ENCODE assay signal across 16 cellular contexts in the genomic region with DNA sequence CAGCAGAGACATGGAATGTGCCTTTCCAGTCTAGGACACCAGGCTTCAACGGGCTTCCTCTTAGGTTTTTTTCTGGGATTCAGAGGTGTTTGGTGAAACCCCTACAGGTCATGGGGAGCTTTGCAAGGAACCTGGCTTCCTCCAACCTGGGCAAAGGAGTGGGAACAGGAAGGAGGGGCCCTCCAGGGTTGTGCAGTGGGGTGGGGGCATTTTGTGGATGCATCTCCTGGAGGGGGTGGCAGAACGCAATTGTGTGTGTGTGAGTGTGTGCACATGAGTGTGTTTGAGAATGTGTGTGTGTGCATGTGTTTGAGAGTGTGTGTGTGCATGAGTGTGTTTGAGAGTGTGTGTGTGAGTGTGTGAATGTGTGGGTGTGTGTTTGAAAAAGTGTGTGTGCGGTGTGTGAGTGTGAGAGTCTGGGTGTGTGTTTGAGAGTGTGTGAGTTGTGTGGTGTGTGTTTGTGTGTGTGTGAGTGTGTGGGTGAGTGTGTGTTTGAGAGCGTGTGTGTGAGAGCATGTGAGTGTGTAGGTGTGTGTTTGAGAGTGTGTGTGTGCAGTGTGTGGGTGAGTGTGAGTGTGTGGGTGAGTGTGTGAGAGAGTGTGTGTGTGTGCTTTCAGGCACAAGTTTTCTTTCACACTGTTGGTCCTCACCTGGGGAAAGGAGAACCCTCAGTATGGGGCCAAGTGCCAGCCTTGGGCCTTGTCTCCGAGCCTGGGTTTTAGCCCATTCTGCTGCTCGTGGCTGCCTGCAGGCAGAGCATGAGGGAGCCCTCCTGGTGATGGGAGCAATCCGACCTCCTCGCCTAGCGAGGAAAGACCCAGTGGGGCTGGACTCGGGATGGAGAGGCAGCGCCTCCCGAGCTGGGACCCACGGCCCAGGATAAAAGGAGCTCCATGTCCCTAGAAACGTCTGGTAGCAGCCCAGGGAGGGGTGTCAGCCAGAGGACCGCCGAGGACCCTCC. TPM values are rescaled to one million over a fixed set of nuclear protein-coding genes. Genes with fewer than 3 reads are reported as not detected.
DNase-seq lines count a peak whose midpoint lies in the region; ATAC-seq and TF ChIP-seq lines count a peak whose summit lies in the region.
"Had no signal": no experiment of that assay in that cellular context is flagged by ENCODE, and none has a peak within 500 bp of the region (broad histone marks: within the 10 kb centered on the region; RNA-seq: fewer than 3 reads in every experiment).

No MANE protein-coding gene starts in this region.

- peak overlapping the region in 2 of 5 experiments; percentile 2 to 3 for H3K4me3 Mint-ChIP-seq in brain
- no peak overlapping the region for H3K4me3 Mint-ChIP-seq in activated T-helper 17 cell treated with anti-CD3 and anti-CD28 coated beads, Interleukin-2, amount 50 U/mL, for 72 hours
- H3K4me3 Mint-ChIP-seq: activated T-cell treated with anti-CD3 and anti-CD28 coated beads, Interleukin-2, amount 50 U/mL, for 24 hours had no signal

- H3K27ac Mint-ChIP-seq in brain: peak overlapping the region in 4 of 5 experiments; percentile 2 to 78 (median 34)
- no peak overlapping the region for H3K27ac Mint-ChIP-seq in activated T-helper 17 cell treated with anti-CD3 and anti-CD28 coated beads, Interleukin-2, amount 50 U/mL, for 72 hours
- H3K27ac Mint-ChIP-seq: activated T-cell treated with anti-CD3 and anti-CD28 coated beads, Interleukin-2, amount 50 U/mL, for 24 hours had no signal

- H3K9me3 Mint-ChIP-seq in brain: peaks cover 0 to 7% (median 0%) of the 10 kb centered on the region in 5 experiments
- no peaks in the 10 kb centered on the region for H3K9me3 Mint-ChIP-seq in activated T-helper 17 cell treated with anti-CD3 and anti-CD28 coated beads, Interleukin-2, amount 50 U/mL, for 72 hours
- H3K9me3 Mint-ChIP-seq: activated T-cell treated with anti-CD3 and anti-CD28 coated beads, Interleukin-2, amount 50 U/mL, for 24 hours had no signal

- H3K36me3 Mint-ChIP-seq in brain: no peaks in the 10 kb centered on the region
- H3K36me3 Mint-ChIP-seq in activated T-helper 17 cell treated with anti-CD3 and anti-CD28 coated beads, Interleukin-2, amount 50 U/mL, for 72 hours (ENCODE audit: low read depth): no peaks in the 10 kb centered on the region

- H3K9me3 ChIP-seq in HEK293 (ENCODE audit: control insufficient read depth, insufficient read depth, low read depth, low read length) (no peaks in the 10 kb centered on the region), right lobe of liver (no peaks in the 10 kb centered on the region)
- H3K9me3 ChIP-seq: ovary, thoracic aorta had no signal

- ATAC-seq in right lobe of liver: no peak
- no peak for ATAC-seq in HG03571 (IDR thresholded peaks at IDR 0.05; ENCODE audit: unreplicated experiment)
- ATAC-seq in activated T-helper 17 cell treated with anti-CD3 and anti-CD28 coated beads, Interleukin-2, amount 50 U/mL, for 72 hours (replicated peaks): no peak
- no peak for ATAC-seq in HG03565 (IDR thresholded peaks at IDR 0.05; ENCODE audit: unreplicated experiment)

- POLR2A ChIA-PET in HEK293 (lab: Yijun Ruan, JAX): no interaction called here

- TF ChIP-seq CTCF in HEK293 (tag by site-specific recombination; IDR thresholded peaks at IDR 0.05) (peak; percentile 8; the same call in 1 of the 2 replicates), brain (conservative IDR thresholded peaks at IDR 0.05) (peak in 1 of 2 experiments; percentile 46), right lobe of liver (IDR thresholded peaks at IDR 0.05) (no peak)

- no peaks in the 10 kb centered on the region for H3K27me3 ChIP-seq in right lobe of liver
- H3K27me3 ChIP-seq: ovary had no signal

- TF ChIP-seq POLR2A in right lobe of liver (IDR thresholded peaks at IDR 0.05): no peak

- H3K36me3 ChIP-seq in HEK293 (ENCODE audit: control insufficient read depth in 2 of 2, insufficient read depth in 1 of 2, low read length in 2 of 2) (no peaks in the 10 kb centered on the region), right lobe of liver (no peaks in the 10 kb centered on the region)
- H3K36me3 ChIP-seq: ovary, thoracic aorta had no signal

- H3K27ac ChIP-seq in HEK293 (ENCODE audit: extremely low read depth, low read depth, low read length) (no peak overlapping the region), right lobe of liver (no peak overlapping the region)
- H3K27ac ChIP-seq: ovary, thoracic aorta had no signal

- no peaks in the 10 kb centered on the region for H3K4me1 ChIP-seq in HEK293 (ENCODE audit: control insufficient read depth, insufficient read depth, low read length)
- H3K4me1 ChIP-seq in right lobe of liver: no peaks in the 10 kb centered on the region

- intact Hi-C loops in right lobe of liver (cut with DNase I): no loop called here

- CTCF ChIA-PET in HEK293 (lab: Yijun Ruan, JAX): interaction anchor here (0.7 to 1.2 kb wide), 2 partner anchors 9 to 80 kb away, joined by 3 to 5 read pairs; no protein-coding TSS in a partner anchor

- 58% methylated on average over 4 of the region's 16 CpGs for WGBS in right lobe of liver (ENCODE audit: insufficient coverage, low coverage, low lambda C conversion rate, missing lambda C conversion rate)

- peaks cover 68% of the 10 kb centered on the region for H3K4me1 Mint-ChIP-seq in brain
- H3K4me1 Mint-ChIP-seq in activated T-helper 17 cell treated with anti-CD3 and anti-CD28 coated beads, Interleukin-2, amount 50 U/mL, for 72 hours: no peaks in the 10 kb centered on the region

- DNase-seq in 8988T: peak; percentile 26
- peak in 2 of 3 donors; percentile 23 to 34 for DNase-seq in right lobe of liver
- DNase-seq in stimulated activated CD4-positive, alpha-beta T cell treated with anti-CD3 and anti-CD28 coated beads, Interleukin-4, amount 100 ng/mL, for 4 hours: no peak
- DNase-seq: activated CD4-positive, alpha-beta T cell treated with anti-CD3 and anti-CD28 coated beads for 4 hours; activated T-cell treated with anti-CD3 and anti-CD28 coated beads, Interleukin-2, amount 50 U/mL, for 24 hours; dermis blood vessel endothelial cell; NCI-H1105; NCI-H510A had no signal

- no peaks in the 10 kb centered on the region for H3K27me3 Mint-ChIP-seq in brain
- H3K27me3 Mint-ChIP-seq in activated T-helper 17 cell treated with anti-CD3 and anti-CD28 coated beads, Interleukin-2, amount 50 U/mL, for 72 hours: peaks cover 7% of the 10 kb centered on the region

- no peak overlapping the region for H3K4me3 ChIP-seq in HEK293 (ENCODE audit: low read depth, low read length)
- no peak overlapping the region for H3K4me3 ChIP-seq in right lobe of liver
- H3K4me3 ChIP-seq: ovary, thoracic aorta had no signal

TF ChIP-seq in HEK293, 187 proteins besides CTCF, POLR2A, EP300 and RAD21 (continues in another document):
- TF ChIP-seq ZFHX2 (tag by site-specific recombination; conservative IDR thresholded peaks at IDR 0.05) (peak; percentile 100), ZNF2 (tag by site-specific recombination; IDR thresholded peaks at IDR 0.05) (no peak), BCL11A (tag by site-specific recombination; IDR thresholded peaks at IDR 0.05; ENCODE audit: low read depth) (no peak), ZNF600 (tag by site-specific recombination; IDR thresholded peaks at IDR 0.05) (no peak), KLF8 (tag by site-specific recombination; IDR thresholded peaks at IDR 0.05) (no peak), ZNF830 (tag by site-specific recombination; IDR thresholded peaks at IDR 0.05; ENCODE audit: low read depth) (no peak), ZNF501 (tag by site-specific recombination; IDR thresholded peaks at IDR 0.05) (no peak), ZNF521 (tag by site-specific recombination; IDR thresholded peaks at IDR 0.05) (0 out of 2 replicates have a peak, but pooled peaks have one; percentile 85), ZNF843 (tag by site-specific recombination; IDR thresholded peaks at IDR 0.05) (no peak), ZNF626 (tag by site-specific recombination; IDR thresholded peaks at IDR 0.05) (no peak), ZNF404 (tag by site-specific recombination; IDR thresholded peaks at IDR 0.05) (no peak)
- TF ChIP-seq, protein P1, sequence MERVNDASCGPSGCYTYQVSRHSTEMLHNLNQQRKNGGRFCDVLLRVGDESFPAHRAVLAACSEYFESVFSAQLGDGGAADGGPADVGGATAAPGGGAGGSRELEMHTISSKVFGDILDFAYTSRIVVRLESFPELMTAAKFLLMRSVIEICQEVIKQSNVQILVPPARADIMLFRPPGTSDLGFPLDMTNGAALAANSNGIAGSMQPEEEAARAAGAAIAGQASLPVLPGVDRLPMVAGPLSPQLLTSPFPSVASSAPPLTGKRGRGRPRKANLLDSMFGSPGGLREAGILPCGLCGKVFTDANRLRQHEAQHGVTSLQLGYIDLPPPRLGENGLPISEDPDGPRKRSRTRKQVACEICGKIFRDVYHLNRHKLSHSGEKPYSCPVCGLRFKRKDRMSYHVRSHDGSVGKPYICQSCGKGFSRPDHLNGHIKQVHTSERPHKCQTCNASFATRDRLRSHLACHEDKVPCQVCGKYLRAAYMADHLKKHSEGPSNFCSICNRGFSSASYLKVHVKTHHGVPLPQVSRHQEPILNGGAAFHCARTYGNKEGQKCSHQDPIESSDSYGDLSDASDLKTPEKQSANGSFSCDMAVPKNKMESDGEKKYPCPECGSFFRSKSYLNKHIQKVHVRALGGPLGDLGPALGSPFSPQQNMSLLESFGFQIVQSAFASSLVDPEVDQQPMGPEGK (tag by site-specific recombination; IDR thresholded peaks at IDR 0.05): 0 out of 2 replicates have a peak, but pooled peaks have one; percentile 19
- TF ChIP-seq, protein P2, sequence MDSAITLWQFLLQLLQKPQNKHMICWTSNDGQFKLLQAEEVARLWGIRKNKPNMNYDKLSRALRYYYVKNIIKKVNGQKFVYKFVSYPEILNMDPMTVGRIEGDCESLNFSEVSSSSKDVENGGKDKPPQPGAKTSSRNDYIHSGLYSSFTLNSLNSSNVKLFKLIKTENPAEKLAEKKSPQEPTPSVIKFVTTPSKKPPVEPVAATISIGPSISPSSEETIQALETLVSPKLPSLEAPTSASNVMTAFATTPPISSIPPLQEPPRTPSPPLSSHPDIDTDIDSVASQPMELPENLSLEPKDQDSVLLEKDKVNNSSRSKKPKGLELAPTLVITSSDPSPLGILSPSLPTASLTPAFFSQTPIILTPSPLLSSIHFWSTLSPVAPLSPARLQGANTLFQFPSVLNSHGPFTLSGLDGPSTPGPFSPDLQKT (IDR thresholded peaks at IDR 0.05; ENCODE audit: borderline replicate concordance, low read depth, low read length): no peak

RNA-seq across cellular contexts. Expression of a gene that starts 35.5 kb away (rescaled TPM):
- 5.9 TPM for polyA plus RNA-seq in brain (ENCODE audit: insufficient read depth, low read depth, low replicate concordance)
- 10 to 100 TPM in 1 of 6 experiments, 1 to 10 TPM in 5; 3.3 to 19.7 (median 6.3) TPM for total RNA-seq in right lobe of liver
- 10 to 100 TPM in 1 of 2 donors, under 1 TPM in 1; 0.09 to 16.2 TPM for total RNA-seq in activated T-helper 17 cell treated with anti-CD3 and anti-CD28 coated beads, Interleukin-2, amount 50 U/mL, for 72 hours
- total RNA-seq: RPMI7951 had no signal

Comparison
In these comparisons a context has a peak if more than half of its experiments do, and no peak if none do; other contexts are left out.
1. DNase-seq: peak in 8988T (single experiment) and right lobe of liver (2 of 3); none in stimulated activated CD4-positive, alpha-beta T cell treated with anti-CD3 and anti-CD28 coated beads, Interleukin-4, amount 100 ng/mL, for 4 hours (0 of 2).